In the genomic region with DNA sequence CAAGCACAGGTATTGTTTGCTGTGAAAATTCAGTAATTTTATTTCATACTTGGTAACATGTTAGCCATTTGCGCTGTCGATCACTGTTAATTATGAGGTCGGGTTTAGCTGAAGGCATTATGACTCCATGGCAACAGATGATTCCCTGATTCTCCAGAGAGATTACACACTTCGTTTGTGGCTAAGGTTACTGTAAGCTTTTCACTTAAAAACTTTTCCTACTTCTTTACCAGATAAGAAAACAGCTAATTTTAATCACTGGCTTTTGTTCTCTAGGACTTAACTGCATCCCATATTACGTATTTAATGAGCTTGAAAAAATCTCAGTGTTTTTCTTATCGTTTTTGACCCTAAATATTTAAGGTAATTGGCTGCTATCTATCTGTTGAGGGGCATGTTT, we compare ENCODE assay signal across 13 cellular contexts. TPM values are rescaled to one million over a fixed set of nuclear protein-coding genes. Genes with fewer than 3 reads are reported as not detected.
DNase-seq lines count a peak whose midpoint lies in the region; ATAC-seq and TF ChIP-seq lines count a peak whose summit lies in the region.
"Had no signal": no experiment of that assay in that cellular context is flagged by ENCODE, and none has a peak within 500 bp of the region (broad histone marks: within the 10 kb centered on the region; RNA-seq: fewer than 3 reads in every experiment).

No MANE protein-coding gene starts in this region.

- H3K36me3 Mint-ChIP-seq in activated CD4-positive, alpha-beta memory T cell treated with anti-CD3 and anti-CD28 coated beads for 36 hours: peaks cover 5% of the 10 kb centered on the region

- no peaks in the 10 kb centered on the region for H3K27me3 ChIP-seq in KMS-11 (ENCODE audit: insufficient read depth, low read depth)

- H3K4me1 ChIP-seq in KMS-11 (ENCODE audit: low read depth, poor library complexity, severe bottlenecking): peaks cover 48% of the 10 kb centered on the region

- H3K79me2 ChIP-seq in KMS-11 (ENCODE audit: insufficient read depth, low read depth): peaks cover 70% of the 10 kb centered on the region

- no peaks in the 10 kb centered on the region for H4K20me1 ChIP-seq in KMS-11 (ENCODE audit: insufficient read depth)

- CTCF ChIA-PET in activated CD4-positive, alpha-beta memory T cell treated with anti-CD3 and anti-CD28 coated beads for 36 hours (lab: Charles Lee): interaction anchor here (0.6 to 1.7 kb wide), 2 partner anchors 10 to 1222 kb away, joined by 3 read pairs; no protein-coding TSS in a partner anchor

- H3K4me2 ChIP-seq in KMS-11: peak overlapping the region; percentile 22; the same call in 1 of the 2 replicates

- no peak overlapping the region for H3K9ac ChIP-seq in KMS-11

- no peak overlapping the region for H2AFZ ChIP-seq in KMS-11 (ENCODE audit: low read depth)

- ATAC-seq in GM19035 (IDR thresholded peaks at IDR 0.05; ENCODE audit: unreplicated experiment) (no peak), left lobe of liver (no peak)
- ATAC-seq: left ventricle myocardium superior had no signal

- no peak overlapping the region for H3K27ac Mint-ChIP-seq in activated CD4-positive, alpha-beta memory T cell treated with anti-CD3 and anti-CD28 coated beads for 36 hours

- no peak overlapping the region for H3K27ac ChIP-seq in KMS-11
- H3K27ac ChIP-seq: VCaP had no signal

- peaks cover 25% of the 10 kb centered on the region for H3K4me1 Mint-ChIP-seq in activated CD4-positive, alpha-beta memory T cell treated with anti-CD3 and anti-CD28 coated beads for 36 hours (ENCODE audit: low read depth)

- H3K36me3 ChIP-seq in KMS-11 (ENCODE audit: insufficient read depth): no peaks in the 10 kb centered on the region

- in situ Hi-C loops in Caki2 (cut with HindIII; ENCODE audit: low pct_unique_long_range_greater_than_20kb, low sequenced_read_pairs): no loop called here

- no peak overlapping the region for H3K4me3 Mint-ChIP-seq in activated CD4-positive, alpha-beta memory T cell treated with anti-CD3 and anti-CD28 coated beads for 36 hours

- DNase-seq in Caki2 (ENCODE audit: low read depth): peak; percentile 43
- peak; percentile 64 for DNase-seq in SK-N-DZ (ENCODE audit: low spot score)
- DNase-seq in kidney tubule cell (ENCODE audit: low spot score): peak; percentile 17
- no peak for DNase-seq in activated CD4-positive, alpha-beta memory T cell treated with anti-CD3 and anti-CD28 coated beads for 36 hours
- DNase-seq in activated effector memory CD4-positive, alpha-beta T cell treated with Interleukin-2 at 50 U/mL for 16 hours: no peak
- DNase-seq in left lobe of liver (ENCODE audit: low spot score): no peak
- DNase-seq: C1 segment of cervical spinal cord, HCEC 1CT, left ventricle myocardium superior, Right ventricle myocardium superior had no signal

- POLR2A ChIA-PET in activated CD4-positive, alpha-beta memory T cell treated with anti-CD3 and anti-CD28 coated beads for 36 hours (lab: Charles Lee): no interaction called here

- no peaks in the 10 kb centered on the region for H3K27me3 Mint-ChIP-seq in activated CD4-positive, alpha-beta memory T cell treated with anti-CD3 and anti-CD28 coated beads for 36 hours

- no peak for TF ChIP-seq CTCF in KMS-11 (conservative IDR thresholded peaks at IDR 0.05; ENCODE audit: low read depth, low read length)

- H3K4me3 ChIP-seq in KMS-11 (IDR thresholded peaks at IDR 0.05; ENCODE audit: insufficient read depth, low read depth, low read length): no peak overlapping the region

- intact Hi-C loops in activated CD4-positive, alpha-beta memory T cell treated with anti-CD3 and anti-CD28 coated beads for 36 hours (cut with micrococcal nuclease): no loop called here

- H3K9me3 Mint-ChIP-seq in activated CD4-positive, alpha-beta memory T cell treated with anti-CD3 and anti-CD28 coated beads for 36 hours: no peaks in the 10 kb centered on the region

RNA-seq across cellular contexts. Expression of a gene that starts 2.1 kb away (rescaled TPM):
- 16.1 and 18.2 TPM in 2 replicates for total RNA-seq in Caki2 (2014; rRNA removed; shearing (Covaris generic); ENCODE audit: low replicate concordance)
- 14.9 and 18.4 TPM in 2 replicates for polyA plus RNA-seq in SK-N-DZ (2014; cell fraction: cytosol; rRNA removed)
- polyA plus RNA-seq in SK-N-DZ (2014; cell fraction: nucleus; rRNA removed): 10.2 and 27.1 TPM in 2 replicates
- 10 to 100 TPM; 15.2 to 16.7 TPM for total RNA-seq in activated CD4-positive, alpha-beta memory T cell treated with anti-CD3 and anti-CD28 coated beads for 36 hours
- 4.5 TPM for total RNA-seq in left lobe of liver

RNA-seq across cellular contexts. Expression of a gene that starts 2.2 kb away (rescaled TPM):
- 9.6 and 22.4 TPM in 2 replicates for total RNA-seq in Caki2 (2014; rRNA removed; shearing (Covaris generic); ENCODE audit: low replicate concordance)
- 13.8 and 23.4 TPM in 2 replicates for polyA plus RNA-seq in SK-N-DZ (2014; cell fraction: cytosol; rRNA removed)
- 30.6 and 32.0 TPM in 2 replicates for polyA plus RNA-seq in SK-N-DZ (2014; cell fraction: nucleus; rRNA removed)
- 10 to 100 TPM; 19.6 to 22.7 TPM for total RNA-seq in activated CD4-positive, alpha-beta memory T cell treated with anti-CD3 and anti-CD28 coated beads for 36 hours
- total RNA-seq in left lobe of liver: 8.3 TPM

Comparison
In these comparisons a context has a peak if more than half of its experiments do, and no peak if none do; other contexts are left out.
1. DNase-seq: peak in Caki2 (single experiment), SK-N-DZ (single experiment) and kidney tubule cell (single experiment); none in activated CD4-positive, alpha-beta memory T cell treated with anti-CD3 and anti-CD28 coated beads for 36 hours (single experiment), activated effector memory CD4-positive, alpha-beta T cell treated with Interleukin-2 at 50 U/mL for 16 hours (single experiment) and left lobe of liver (single experiment).